ENCODE assay signal across 17 cellular contexts in the genomic region with DNA sequence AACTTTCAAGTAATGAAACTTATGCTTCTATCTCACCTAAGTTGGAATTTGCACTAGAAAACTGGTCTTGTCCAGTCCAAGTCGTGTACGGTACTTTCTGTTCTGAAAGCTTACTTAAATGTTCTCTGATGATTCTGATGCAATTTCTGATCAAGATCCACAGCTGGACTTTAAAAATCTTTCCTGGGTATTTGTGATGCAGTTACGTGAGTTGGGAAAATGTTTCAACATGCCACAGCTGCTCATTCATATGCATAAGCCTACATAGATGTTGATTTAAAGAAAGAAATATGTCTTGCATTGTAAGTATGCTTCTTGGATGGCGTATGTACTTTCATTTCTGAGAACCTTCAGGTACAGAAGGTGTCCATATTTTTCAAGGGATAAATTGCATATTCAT.
DNase-seq lines count a peak whose midpoint lies in the region; FAIRE-seq and TF ChIP-seq lines count a peak whose summit lies in the region.
"Had no signal": no experiment of that assay in that cellular context is flagged by ENCODE, and none has a peak within 500 bp of the region (broad histone marks: within the 10 kb centered on the region; RNA-seq: fewer than 3 reads in every experiment).

No MANE protein-coding gene starts in this region.

- peak overlapping the region; percentile 70 for H2AFZ ChIP-seq in keratinocyte (ENCODE audit: control insufficient read depth, low read length)
- H2AFZ ChIP-seq: GM23248 had no signal

- H3K79me2 ChIP-seq in keratinocyte (ENCODE audit: control insufficient read depth, insufficient read depth, low read length): no peaks in the 10 kb centered on the region

- H3K9me1 ChIP-seq in keratinocyte (ENCODE audit: control insufficient read depth, extremely low read depth, insufficient read depth, low read length): no peaks in the 10 kb centered on the region

- H3K36me3 ChIP-seq in keratinocyte (ENCODE audit: control insufficient read depth in 2 of 2, extremely low read depth in 1 of 2, insufficient read depth in 2 of 2, low read length in 2 of 2): no peaks in the 10 kb centered on the region
- H3K36me3 ChIP-seq: HAP-1 had no signal

- peak overlapping the region; percentile 36 for H3K27ac ChIP-seq in keratinocyte (ENCODE audit: control insufficient read depth, insufficient read depth, low read length)
- H3K27ac ChIP-seq: C4-2B, GM23248 had no signal

- no peaks in the 10 kb centered on the region for H3K27me3 ChIP-seq in keratinocyte (ENCODE audit: control insufficient read depth, extremely low read depth, insufficient read depth, low read length)

- peak overlapping the region; percentile 71 for H3K4me2 ChIP-seq in keratinocyte (ENCODE audit: control insufficient read depth, extremely low read depth, insufficient read depth, low read depth, low read length)

- TF ChIP-seq POLR2A in GM12892 (IDR thresholded peaks at IDR 0.05; ENCODE audit: low read depth, low read length): no peak

- H3K4me1 ChIP-seq in keratinocyte (ENCODE audit: control insufficient read depth, extremely low read depth, insufficient read depth, low read length): peaks cover 22% of the 10 kb centered on the region
- H3K4me1 ChIP-seq: HAP-1 had no signal

- dilution Hi-C loops in keratinocyte (cut with MboI; ENCODE audit: extremely low pct_ligation_motif_present, low sequenced_read_pairs): no loop called here

- DNase-seq in GM12892 (ENCODE audit: insufficient read length): no peak
- peak; percentile 47 for DNase-seq in OCI-M1 (lab: John Stamatoyannopoulos, UW)
- peak; percentile 3 for DNase-seq in fibroblast of the aortic adventitia (ENCODE audit: low read depth)
- DNase-seq in keratinocyte (ENCODE audit: low read depth, low spot score): no peak
- DNase-seq in stimulated activated CD4-positive, alpha-beta T cell treated with anti-CD3 and anti-CD28 coated beads, Interleukin-4, amount 100 ng/mL, for 4 hours: no peak
- DNase-seq in NCI-H345 treated with DMSO at 0.1 percent for 48 hours (lab: John Stamatoyannopoulos, UW; ENCODE audit: unreplicated experiment): no peak
- no peak for DNase-seq in NCI-H1105 treated with DMSO at 0.1 percent for 48 hours (lab: John Stamatoyannopoulos, UW)
- DNase-seq: ACHN; AML-193; CD4-positive, alpha-beta T cell; DMS53; DND-41; EL; GM23248 had no signal

- no peak for TF ChIP-seq CTCF in fibroblast of the aortic adventitia (IDR thresholded peaks at IDR 0.05; ENCODE audit: insufficient read depth, low read length)
- no peak for TF ChIP-seq CTCF in keratinocyte (optimal IDR thresholded peaks at IDR 0.05 in 1 of 3, IDR thresholded peaks at IDR 0.05 in 1 of 3, conservative IDR thresholded peaks at IDR 0.05 in 1 of 3; ENCODE audit: extremely low read depth in 1 of 3, insufficient read depth in 2 of 3, low read length in 3 of 3)

- no peaks in the 10 kb centered on the region for H4K20me1 ChIP-seq in keratinocyte (ENCODE audit: control insufficient read depth, extremely low read depth, insufficient read depth, low read length)

- FAIRE-seq in GM12892 (lab: Jason Lieb, UNC) (peak; percentile 36), keratinocyte (lab: Jason Lieb, UNC) (peak; percentile 17)
- FAIRE-seq: GM12878 had no signal

- H3K4me3 ChIP-seq in fibroblast of the aortic adventitia (ENCODE audit: low read depth, low read length) (no peak overlapping the region), keratinocyte (ENCODE audit: control insufficient read depth in 2 of 3, extremely low read depth in 1 of 3, insufficient read depth in 2 of 3, low read depth in 1 of 3, low read length in 3 of 3) (peak overlapping the region in 2 of 3 experiments; percentile 39 to 55)
- H3K4me3 ChIP-seq: GM12878, GM23248, HAP-1 had no signal

- no peak overlapping the region for H3K9ac ChIP-seq in keratinocyte (ENCODE audit: control insufficient read depth, extremely low read depth, insufficient read depth, low read length)
- H3K9ac ChIP-seq: GM23248 had no signal

- no peaks in the 10 kb centered on the region for H3K9me3 ChIP-seq in keratinocyte (ENCODE audit: control insufficient read depth, low read depth, low read length)
- H3K9me3 ChIP-seq: HAP-1 had no signal

Comparison
In these comparisons a context has a peak if more than half of its experiments do, and no peak if none do; other contexts are left out.
1. DNase-seq: peak in OCI-M1 (single experiment) and fibroblast of the aortic adventitia (single experiment); none in GM12892 (single experiment), keratinocyte (single experiment), stimulated activated CD4-positive, alpha-beta T cell treated with anti-CD3 and anti-CD28 coated beads, Interleukin-4, amount 100 ng/mL, for 4 hours (0 of 2), NCI-H345 treated with DMSO at 0.1 percent for 48 hours (single experiment) and NCI-H1105 treated with DMSO at 0.1 percent for 48 hours (single experiment).